8 cellular contexts compared by ENCODE assay signal in genomic region chr20:40251284-40251932, GRCh38.
DNase-seq lines count a peak whose midpoint lies in the region; ATAC-seq and TF ChIP-seq lines count a peak whose summit lies in the region.

No MANE protein-coding gene starts in this region.

- no peaks in the 10 kb centered on the region for H3K9me3 ChIP-seq in DND-41 (ENCODE audit: insufficient read depth, low read length, severe bottlenecking)
- peaks cover 2% of the 10 kb centered on the region for H3K9me3 ChIP-seq in adipocyte (ENCODE audit: control insufficient read depth, low read length)
- no peaks in the 10 kb centered on the region for H3K9me3 ChIP-seq in left lung

- no peak overlapping the region for H2AFZ ChIP-seq in DND-41 (ENCODE audit: low read depth, low read length)

- no peak overlapping the region for H3K27ac ChIP-seq in DND-41 (ENCODE audit: low read length)
- H3K27ac ChIP-seq in left lung = no peak overlapping the region

- DNase-seq in DND-41 = peak; percentile 39
- peak; percentile 43 for DNase-seq in HuH-7.5 (ENCODE audit: low spot score)
- peak; percentile 12 for DNase-seq in adipocyte (ENCODE audit: low read depth)
- DNase-seq in left lung = no peak
- no peak for DNase-seq in GDM1 (lab: John Stamatoyannopoulos, UW)

- no peak overlapping the region for H3K4me2 ChIP-seq in DND-41 (ENCODE audit: insufficient read depth, low read length)

- H3K4me3 ChIP-seq in DND-41 (ENCODE audit: low read depth in 1 of 2, low read length in 2 of 2) = no peak overlapping the region
- H3K4me3 ChIP-seq in adipocyte (ENCODE audit: low read length) = no peak overlapping the region
- H3K4me3 ChIP-seq in left lung = no peak overlapping the region

- intact Hi-C loops in left lung (cut with DNase I) = no loop called here

- no peak for ATAC-seq in DND-41 (ENCODE audit: insufficient read depth, low read depth)
- peak; percentile 77 for ATAC-seq in left lung
- ATAC-seq in HG02970 (IDR thresholded peaks at IDR 0.05; ENCODE audit: low FRiP score, unreplicated experiment) = no peak
- no peak for ATAC-seq in HG02885 (IDR thresholded peaks at IDR 0.05; ENCODE audit: poor library complexity, unreplicated experiment)
- ATAC-seq in GM21786 (IDR thresholded peaks at IDR 0.05; ENCODE audit: unreplicated experiment) = no peak

- no peaks in the 10 kb centered on the region for H3K4me1 ChIP-seq in DND-41 (ENCODE audit: insufficient read depth, low read length)
- peaks cover 31% of the 10 kb centered on the region for H3K4me1 ChIP-seq in adipocyte (ENCODE audit: control insufficient read depth, insufficient read depth, low read length)
- H3K4me1 ChIP-seq in left lung = no peaks in the 10 kb centered on the region

- H3K79me2 ChIP-seq in DND-41 (ENCODE audit: insufficient read depth, low read length) = no peaks in the 10 kb centered on the region

- H4K20me1 ChIP-seq in DND-41 (ENCODE audit: insufficient read depth, low read length) = no peaks in the 10 kb centered on the region

- peak; percentile 71 for TF ChIP-seq CTCF in DND-41 (IDR thresholded peaks at IDR 0.05; ENCODE audit: borderline replicate concordance, extremely low read depth, low read length, poor library complexity, severe bottlenecking)
- TF ChIP-seq CTCF in left lung (IDR thresholded peaks at IDR 0.05) = peak in 1 of 2 donors; percentile 38

- H3K36me3 ChIP-seq in DND-41 (ENCODE audit: insufficient read depth, low read length) (no peaks in the 10 kb centered on the region), adipocyte (ENCODE audit: control insufficient read depth, insufficient read depth, low read length, severe bottlenecking) (no peaks in the 10 kb centered on the region), left lung (no peaks in the 10 kb centered on the region)

- no peak overlapping the region for H3K9ac ChIP-seq in DND-41 (ENCODE audit: low read depth, low read length)
- no peak overlapping the region for H3K9ac ChIP-seq in adipocyte (ENCODE audit: low read length)

- H3K27me3 ChIP-seq in DND-41 (ENCODE audit: insufficient read depth, low read length, poor library complexity) (no peaks in the 10 kb centered on the region), adipocyte (replicated peaks; ENCODE audit: control insufficient read depth, insufficient read depth, low read length) (no peaks in the 10 kb centered on the region), left lung (no peaks in the 10 kb centered on the region)

Comparison
In these comparisons a context has a peak if more than half of its experiments do, and no peak if none do; other contexts are left out.
1. DNase-seq: peak in DND-41 (single experiment), HuH-7.5 (single experiment) and adipocyte (single experiment); none in left lung (0 of 2) and GDM1 (single experiment).